In the genomic region with DNA sequence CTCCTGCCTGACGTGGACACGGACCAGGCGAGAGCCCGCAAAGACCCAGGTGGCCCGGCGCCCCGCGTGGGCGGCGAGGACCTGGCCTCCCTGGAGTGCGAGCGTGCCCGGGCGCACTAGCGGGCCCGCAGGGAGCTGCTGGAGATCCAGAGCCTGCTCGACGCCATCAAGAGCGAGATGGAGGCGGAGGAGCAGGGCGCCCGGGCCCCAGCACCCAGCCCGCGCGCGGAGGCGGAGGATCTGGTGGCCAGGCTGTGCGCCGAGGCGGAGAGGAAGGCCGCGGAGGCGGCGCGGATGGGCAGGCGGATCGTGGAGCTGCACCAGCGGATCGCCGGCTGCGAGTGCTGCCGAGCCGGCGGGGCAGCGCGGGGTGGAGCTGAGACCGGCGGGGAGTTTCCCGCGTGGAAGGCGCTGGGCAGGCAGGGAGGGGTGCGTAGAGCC, we compare ENCODE assay signal across 8 cellular contexts. TPM values are rescaled to one million over a fixed set of nuclear protein-coding genes. Genes with fewer than 3 reads are reported as not detected.
DNase-seq lines count a peak whose midpoint lies in the region; ATAC-seq and TF ChIP-seq lines count a peak whose summit lies in the region.

No MANE protein-coding gene starts in this region.

- H3K9me3 ChIP-seq in psoas muscle = no peaks in the 10 kb centered on the region

- no peak for TF ChIP-seq CTCF in foreskin keratinocyte (conservative IDR thresholded peaks at IDR 0.05)
- TF ChIP-seq CTCF in psoas muscle (IDR thresholded peaks at IDR 0.05) = no peak

- H3K36me3 ChIP-seq in psoas muscle (ENCODE audit: insufficient read depth in 1 of 2, low read depth in 1 of 2) = no peaks in the 10 kb centered on the region

- peak overlapping the region; percentile 60 for H3K4me3 ChIP-seq in psoas muscle

- peak; percentile 21 to 42 for DNase-seq in activated T-helper 1 cell treated with anti-CD3 and anti-CD28 coated beads, Interleukin-2, amount 50 U/mL, for 16 hours (ENCODE audit: low read depth in 1 of 2, low spot score in 1 of 2)
- DNase-seq in foreskin keratinocyte (peak in 1 of 2 donors; percentile 20), psoas muscle (peak; percentile 44 to 63), NCI-H82 treated with DMSO at 0.1 percent for 48 hours (lab: John Stamatoyannopoulos, UW; ENCODE audit: unreplicated experiment) (no peak), NCI-H146 treated with DMSO at 0.1 percent for 48 hours (lab: John Stamatoyannopoulos, UW; ENCODE audit: unreplicated experiment) (no peak), NCI-H510A (lab: John Stamatoyannopoulos, UW) (no peak)

- H3K27me3 ChIP-seq in foreskin keratinocyte = peaks cover 35% of the 10 kb centered on the region
- no peaks in the 10 kb centered on the region for H3K27me3 ChIP-seq in psoas muscle (ENCODE audit: insufficient read depth in 3 of 3, low read length in 2 of 3)

- H3K4me1 ChIP-seq in foreskin keratinocyte (no peaks in the 10 kb centered on the region), psoas muscle (no peaks in the 10 kb centered on the region)

- intact Hi-C loops in psoas muscle (cut with DNase I) = no loop called here

- H3K27ac ChIP-seq in foreskin keratinocyte (no peak overlapping the region), psoas muscle (no peak overlapping the region)

- WGBS in psoas muscle, 3 donors = 16 to 22% (median 17%) methylated on average over 50 to 52 of the region's 52 CpGs

- ATAC-seq in GM18868 (IDR thresholded peaks at IDR 0.05; ENCODE audit: unreplicated experiment) (peak; percentile 60), foreskin keratinocyte (peak; percentile 67), psoas muscle (peak; percentile 46 to 75 (median 53)), GM19035 (IDR thresholded peaks at IDR 0.05; ENCODE audit: unreplicated experiment) (no peak)

RNA-seq across cellular contexts. Expression of a gene that starts 18.2 kb away (rescaled TPM):
- total RNA-seq in foreskin keratinocyte (185 and 228 TPM in 2 replicates), psoas muscle (100 to 1,000 TPM; 216 to 300 (median 250) TPM)
- polyA plus RNA-seq in foreskin keratinocyte (305 and 336 TPM in 2 replicates), psoas muscle (100 to 1,000 TPM; 300 to 539 (median 398) TPM)

RNA-seq across cellular contexts. Expression of a gene that starts 35.0 kb away (rescaled TPM):
- total RNA-seq in foreskin keratinocyte (1.1 TPM in 1 of 2 replicates, not detected in the other), psoas muscle (1 to 10 TPM in 1 of 4 donors, under 1 TPM in 2, not detected in 1; 0.34 to 1.5 (median 0.68) TPM)
- polyA plus RNA-seq in foreskin keratinocyte (0.27 TPM in 1 of 2 replicates, not detected in the other), psoas muscle (under 1 TPM; 0.34 to 0.36 (median 0.35) TPM)

RNA-seq across cellular contexts. Expression of a gene that starts 51.0 kb away (rescaled TPM):
- total RNA-seq in foreskin keratinocyte (48.2 and 53.9 TPM in 2 replicates), psoas muscle (10 to 100 TPM; 30.0 to 39.1 (median 32.4) TPM)
- polyA plus RNA-seq in foreskin keratinocyte (45.3 and 49.5 TPM in 2 replicates), psoas muscle (10 to 100 TPM; 40.5 to 79.0 (median 48.5) TPM)

RNA-seq across cellular contexts. Expression of a gene that starts 57.3 kb away (rescaled TPM):
- total RNA-seq in foreskin keratinocyte = 7.8 and 8.5 TPM in 2 replicates
- polyA plus RNA-seq in foreskin keratinocyte = 11.5 and 12.4 TPM in 2 replicates
- 10 to 100 TPM in 3 of 4 donors, 1 to 10 TPM in 1; 9.3 to 15.0 (median 14.2) TPM for total RNA-seq in psoas muscle
- 10 to 100 TPM in 1 of 3 donors, 1 to 10 TPM in 2; 7.6 to 13.8 (median 9.7) TPM for polyA plus RNA-seq in psoas muscle

Comparison
In these comparisons a context has a peak if more than half of its experiments do, and no peak if none do; other contexts are left out.
1. DNase-seq: peak in activated T-helper 1 cell treated with anti-CD3 and anti-CD28 coated beads, Interleukin-2, amount 50 U/mL, for 16 hours (2 of 2) and psoas muscle (2 of 2); none in NCI-H82 treated with DMSO at 0.1 percent for 48 hours (single experiment), NCI-H146 treated with DMSO at 0.1 percent for 48 hours (single experiment) and NCI-H510A (single experiment).